Comparison of ENCODE assay signal across 9 cellular contexts in genomic region chr19:38394488-38394887, GRCh38. TPM values are rescaled to one million over a fixed set of nuclear protein-coding genes. Genes with fewer than 3 reads are reported as not detected.
DNase-seq lines count a peak whose midpoint lies in the region; ATAC-seq and TF ChIP-seq lines count a peak whose summit lies in the region.
"Had no signal": no experiment of that assay in that cellular context is flagged by ENCODE, and none has a peak within 500 bp of the region (broad histone marks: within the 10 kb centered on the region; RNA-seq: fewer than 3 reads in every experiment).

No MANE protein-coding gene starts in this region.

- peaks cover 36% of the 10 kb centered on the region for H3K27me3 Mint-ChIP-seq in CD4-positive, CD25-positive, alpha-beta regulatory T cell
- H3K27me3 Mint-ChIP-seq in nephron progenitor cell (ENCODE audit: low read depth, poor library complexity) = peaks cover 47% of the 10 kb centered on the region

- H3K27ac ChIP-seq in CD4-positive, CD25-positive, alpha-beta regulatory T cell (ENCODE audit: insufficient read depth, low read length, poor library complexity, severe bottlenecking) = no peak overlapping the region
- H3K27ac ChIP-seq in brain microvascular endothelial cell = no peak overlapping the region

- ATAC-seq in CD4-positive, CD25-positive, alpha-beta regulatory T cell (ENCODE audit: low read depth in 2 of 2) = peak; percentile 47 to 48
- ATAC-seq in GM21717 (IDR thresholded peaks at IDR 0.05; ENCODE audit: unreplicated experiment) (no peak), HG03571 (IDR thresholded peaks at IDR 0.05; ENCODE audit: unreplicated experiment) (no peak)

- in situ Hi-C loops in brain microvascular endothelial cell (cut with HindIII; ENCODE audit: low pct_ligation_motif_present, low sequenced_read_pairs) = no loop called here

- H3K27me3 ChIP-seq in CD4-positive, CD25-positive, alpha-beta regulatory T cell (ENCODE audit: control insufficient read depth, insufficient read depth, low read length) = peaks cover 2% of the 10 kb centered on the region
- H3K27me3 ChIP-seq in brain microvascular endothelial cell (replicated peaks) = no peaks in the 10 kb centered on the region

- no peaks in the 10 kb centered on the region for H3K9me3 Mint-ChIP-seq in CD4-positive, CD25-positive, alpha-beta regulatory T cell
- peaks cover 21% of the 10 kb centered on the region for H3K9me3 Mint-ChIP-seq in nephron progenitor cell

- peaks cover 5 to 26% (median 6%) of the 10 kb centered on the region in 4 donors for H3K4me1 Mint-ChIP-seq in CD4-positive, CD25-positive, alpha-beta regulatory T cell
- peaks cover 41% of the 10 kb centered on the region for H3K4me1 Mint-ChIP-seq in nephron progenitor cell

- H3K9me3 ChIP-seq in CD4-positive, CD25-positive, alpha-beta regulatory T cell (ENCODE audit: control insufficient read depth in 2 of 2, low read length in 2 of 2) = no peaks in the 10 kb centered on the region

- no peaks in the 10 kb centered on the region for H3K36me3 Mint-ChIP-seq in CD4-positive, CD25-positive, alpha-beta regulatory T cell
- H3K36me3 Mint-ChIP-seq in nephron progenitor cell (ENCODE audit: low read depth) = peaks cover 48% of the 10 kb centered on the region

- H3K4me1 ChIP-seq in CD4-positive, CD25-positive, alpha-beta regulatory T cell (ENCODE audit: control insufficient read depth, insufficient read depth, low read length, poor library complexity, severe bottlenecking) = peaks cover 20% of the 10 kb centered on the region

- DNase-seq in CD4-positive, CD25-positive, alpha-beta regulatory T cell = peak; percentile 45 to 78 (median 56)
- DNase-seq in activated CD4-positive, CD25-positive, alpha-beta regulatory T cell (lab: John Stamatoyannopoulos, UW) = peak; percentile 23 to 51 (median 48)
- DNase-seq in brain microvascular endothelial cell (peak; percentile 25), nephron progenitor cell (peak; percentile 60), NCI-H2081 (lab: John Stamatoyannopoulos, UW) (no peak), HPDE6-E6E7 (ENCODE audit: extremely low spot score) (no peak)
- DNase-seq: C1 segment of cervical spinal cord had no signal

- no peak overlapping the region for H3K4me3 ChIP-seq in CD4-positive, CD25-positive, alpha-beta regulatory T cell (ENCODE audit: low read depth, low read length)
- H3K4me3 ChIP-seq in brain microvascular endothelial cell (ENCODE audit: low read depth, low read length) = peak overlapping the region; percentile 12

- H3K36me3 ChIP-seq in CD4-positive, CD25-positive, alpha-beta regulatory T cell (ENCODE audit: control insufficient read depth, insufficient read depth, low read length) = no peaks in the 10 kb centered on the region
- H3K36me3 ChIP-seq in brain microvascular endothelial cell (replicated peaks) = peaks cover 13% of the 10 kb centered on the region

- H3K4me3 Mint-ChIP-seq in CD4-positive, CD25-positive, alpha-beta regulatory T cell = peak overlapping the region; percentile 73 to 81 (median 80)
- H3K4me3 Mint-ChIP-seq in nephron progenitor cell = peak overlapping the region; percentile 25

- H3K27ac Mint-ChIP-seq in CD4-positive, CD25-positive, alpha-beta regulatory T cell = peak overlapping the region in 1 of 3 donors; percentile 80
- H3K27ac Mint-ChIP-seq in nephron progenitor cell = no peak overlapping the region

- no peak for TF ChIP-seq CTCF in brain microvascular endothelial cell (IDR thresholded peaks at IDR 0.05; ENCODE audit: low read depth, low read length, missing control alignments)
- no peak for TF ChIP-seq CTCF in nephron progenitor cell (IDR thresholded peaks at IDR 0.05)

RNA-seq across cellular contexts. Expression of gene SPRED3, which starts 6.0 kb away (rescaled TPM):
- total RNA-seq in CD4-positive, CD25-positive, alpha-beta regulatory T cell = 1.3 TPM
- under 1 TPM in 3 of 4 donors, not detected in 1; 0.06 to 0.13 (median 0.07) TPM for polyA plus RNA-seq in CD4-positive, CD25-positive, alpha-beta regulatory T cell

RNA-seq across cellular contexts. Expression of gene GGN, which starts 6.7 kb away (rescaled TPM):
- total RNA-seq in CD4-positive, CD25-positive, alpha-beta regulatory T cell = 0.91 TPM
- not detected for polyA plus RNA-seq in CD4-positive, CD25-positive, alpha-beta regulatory T cell

RNA-seq across cellular contexts. Expression of gene FAM98C, which starts 8.4 kb away (rescaled TPM):
- 41.3 TPM for total RNA-seq in CD4-positive, CD25-positive, alpha-beta regulatory T cell
- polyA plus RNA-seq in CD4-positive, CD25-positive, alpha-beta regulatory T cell = 10 to 100 TPM; 17.2 to 20.8 (median 19.8) TPM

RNA-seq across cellular contexts. Expression of gene PSMD8, which starts 20.1 kb away (rescaled TPM):
- 104 TPM for total RNA-seq in CD4-positive, CD25-positive, alpha-beta regulatory T cell
- 100 to 1,000 TPM; 177 to 254 (median 222) TPM for polyA plus RNA-seq in CD4-positive, CD25-positive, alpha-beta regulatory T cell

RNA-seq across cellular contexts. Expression of gene RASGRP4, which starts 31.5 kb away (rescaled TPM):
- 10.9 TPM for total RNA-seq in CD4-positive, CD25-positive, alpha-beta regulatory T cell
- 1 to 10 TPM; 1.6 to 9.3 (median 5.0) TPM for polyA plus RNA-seq in CD4-positive, CD25-positive, alpha-beta regulatory T cell

Comparison
In these comparisons a context has a peak if more than half of its experiments do, and no peak if none do; other contexts are left out.
1. ATAC-seq: peak in CD4-positive, CD25-positive, alpha-beta regulatory T cell (2 of 2); none in GM21717 (single experiment) and HG03571 (single experiment).
2. DNase-seq: peak in CD4-positive, CD25-positive, alpha-beta regulatory T cell (3 of 3), activated CD4-positive, CD25-positive, alpha-beta regulatory T cell (4 of 4), brain microvascular endothelial cell (single experiment) and nephron progenitor cell (single experiment); none in NCI-H2081 (0 of 2) and HPDE6-E6E7 (single experiment).